1 cellular context compared by ENCODE assay signal in genomic region chr15:39778031-39778430, GRCh38.
TF ChIP-seq lines count a peak whose summit lies in the region.

No MANE protein-coding gene starts in this region.

TF ChIP-seq in H1, 55 proteins besides CTCF, POLR2A, EP300 and RAD21:
- TF ChIP-seq NRF1 (IDR thresholded peaks at IDR 0.05; ENCODE audit: low read depth, low read length) (no peak), TAF7 (optimal IDR thresholded peaks at IDR 0.05; ENCODE audit: borderline replicate concordance, low read depth, low read length) (no peak), RFX5 (IDR thresholded peaks at IDR 0.05; ENCODE audit: borderline replicate concordance, low read depth, low read length) (no peak), MAFK (IDR thresholded peaks at IDR 0.05; ENCODE audit: low read depth, low read length) (no peak), GTF2F1 (IDR thresholded peaks at IDR 0.05; ENCODE audit: borderline replicate concordance, low read depth, low read length) (no peak), SAP30 (IDR thresholded peaks at IDR 0.05; ENCODE audit: insufficient read depth, insufficient replicate concordance, low read length) (no peak), ATF2 (IDR thresholded peaks at IDR 0.05; ENCODE audit: low read length) (no peak), SP1 (IDR thresholded peaks at IDR 0.05; ENCODE audit: low read depth, low read length) (no peak), E2F6 (IDR thresholded peaks at IDR 0.05) (no peak), CTBP2 (IDR thresholded peaks at IDR 0.05; ENCODE audit: borderline replicate concordance, insufficient read depth, insufficient read length, low read length) (no peak), BRCA1 (IDR thresholded peaks at IDR 0.05; ENCODE audit: low read depth, low read length) (no peak), HDAC6 (IDR thresholded peaks at IDR 0.05; ENCODE audit: low read depth, low read length) (no peak), NANOG (IDR thresholded peaks at IDR 0.05; ENCODE audit: insufficient read depth, low read depth, low read length, poor library complexity, severe bottlenecking) (no peak), POU5F1 (IDR thresholded peaks at IDR 0.05; ENCODE audit: low read depth, low read length) (no peak), KDM5A (IDR thresholded peaks at IDR 0.05; ENCODE audit: low read length) (no peak), GABPA (IDR thresholded peaks at IDR 0.05; ENCODE audit: borderline replicate concordance, insufficient read depth, low read length) (no peak), EZH2 (IDR thresholded peaks at IDR 0.05; ENCODE audit: low read depth, low read length, severe bottlenecking) (no peak)
TF ChIP-seq in H1: peak in this region for 0.
